In the genomic region with DNA sequence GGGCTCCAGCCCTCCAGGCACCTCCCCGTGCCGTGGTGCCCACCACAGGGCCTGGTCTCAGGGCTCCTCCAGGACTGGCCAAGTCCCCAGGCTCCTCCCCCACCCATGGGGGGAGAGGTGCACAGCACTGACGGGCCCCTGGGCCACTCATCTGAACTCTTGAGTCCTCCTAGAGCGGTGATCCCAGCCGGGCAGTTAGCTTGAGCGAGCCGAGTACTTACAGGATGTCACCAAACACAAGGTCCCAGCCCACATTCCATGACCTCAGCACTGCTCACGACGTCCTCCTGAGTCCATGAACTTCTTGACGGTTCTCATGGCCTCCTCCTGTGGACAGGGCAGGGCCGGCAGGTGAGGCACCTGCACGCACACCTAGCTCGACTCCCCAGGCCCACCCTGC, we compare ENCODE assay signal across 5 cellular contexts. TPM values are rescaled to one million over a fixed set of nuclear protein-coding genes. Genes with fewer than 3 reads are reported as not detected.
A peak's percentile ranks its signal among the peaks of the same experiment; 100 is the strongest.
DNase-seq lines count a peak whose midpoint lies in the region; ATAC-seq, FAIRE-seq and TF ChIP-seq lines count a peak whose summit lies in the region.
"Not testable (repeated sequence)": the region's sequence is repeated elsewhere in the genome, so short reads cannot be mapped to it uniquely, and the experiment has no call there.

No MANE protein-coding gene starts in this region.

- H3K4me3 ChIP-seq in bronchial epithelial cell (ENCODE audit: low read depth, low read length); left lung; lower lobe of right lung; upper lobe of right lung: not testable (repeated sequence)

- FAIRE-seq in bronchial epithelial cell (lab: Jason Lieb, UNC): peak; percentile 68
- peak; percentile 17 for FAIRE-seq in urothelium cell line (lab: Jason Lieb, UNC)

- not testable (repeated sequence) for H3K9me3 ChIP-seq in left lung, lower lobe of right lung, upper lobe of right lung

- peak; percentile 74 for ATAC-seq in left lung
- peak; percentile 62 to 66 for ATAC-seq in lower lobe of right lung
- ATAC-seq in upper lobe of right lung: peak; percentile 64

- DNase-seq in bronchial epithelial cell (ENCODE audit: low read depth); left lung; lower lobe of right lung; upper lobe of right lung; urothelium cell line (ENCODE audit: low spot score): not testable (repeated sequence)

- H3K36me3 ChIP-seq in bronchial epithelial cell (ENCODE audit: control insufficient read depth, insufficient read depth, low read length); left lung; lower lobe of right lung; upper lobe of right lung: not testable (repeated sequence)

- H3K4me1 ChIP-seq in left lung, lower lobe of right lung, upper lobe of right lung: not testable (repeated sequence)

- TF ChIP-seq CTCF in bronchial epithelial cell (IDR thresholded peaks at IDR 0.05; ENCODE audit: insufficient read depth, low read length, severe bottlenecking); left lung (IDR thresholded peaks at IDR 0.05); lower lobe of right lung (IDR thresholded peaks at IDR 0.05); upper lobe of right lung (IDR thresholded peaks at IDR 0.05): not testable (repeated sequence)

- intact Hi-C loops in left lung (cut with DNase I); lower lobe of right lung (cut with DNase I); upper lobe of right lung (cut with DNase I): not testable (repeated sequence)

- not testable (repeated sequence) for H3K27me3 ChIP-seq in bronchial epithelial cell (ENCODE audit: control insufficient read depth, insufficient read depth, low read length); left lung; lower lobe of right lung (ENCODE audit: low read depth); upper lobe of right lung

- H3K27ac ChIP-seq in left lung, lower lobe of right lung, upper lobe of right lung: not testable (repeated sequence)

RNA-seq across cellular contexts. Expression of a gene that starts 33.5 kb away (rescaled TPM):
- 33.2 and 46.9 TPM in 2 replicates for total RNA-seq in bronchial epithelial cell
- total RNA-seq in left lung: 10 to 100 TPM; 33.3 to 61.0 TPM
- 30.1 TPM for total RNA-seq in lower lobe of right lung
- 55.2 TPM for total RNA-seq in upper lobe of right lung
